In the genomic region with DNA sequence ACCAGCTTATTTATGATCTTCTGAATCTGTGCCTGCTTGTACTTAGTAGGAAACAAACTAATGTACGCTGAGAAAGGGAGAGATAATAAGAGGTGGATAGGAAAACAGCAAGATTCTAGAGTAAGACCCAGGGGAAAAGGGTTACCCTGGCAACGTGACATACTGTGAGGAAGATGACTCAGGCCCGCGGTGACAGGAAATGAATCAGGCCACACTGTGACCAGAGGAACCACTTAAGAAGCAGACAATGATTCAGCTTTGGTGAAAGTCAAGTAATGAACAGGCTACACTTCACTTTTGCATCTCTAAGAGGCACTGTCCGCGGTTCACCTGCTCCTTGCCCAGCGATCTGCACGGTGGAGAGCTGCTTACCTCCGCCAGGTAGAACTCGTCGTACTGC, we compare ENCODE assay signal across 1 cellular context.
A peak's percentile ranks its signal among the peaks of the same experiment; 100 is the strongest.
TF ChIP-seq lines count a peak whose summit lies in the region.

No MANE protein-coding gene starts in this region.

TF ChIP-seq in GM12878, 131 proteins besides CTCF, POLR2A, EP300 and RAD21 (continued from another document and continues in another):
- no peak for TF ChIP-seq SUPT20H (IDR thresholded peaks at IDR 0.05; ENCODE audit: borderline replicate concordance, control insufficient read depth, low read depth, low read length)
- TF ChIP-seq, protein P1, sequence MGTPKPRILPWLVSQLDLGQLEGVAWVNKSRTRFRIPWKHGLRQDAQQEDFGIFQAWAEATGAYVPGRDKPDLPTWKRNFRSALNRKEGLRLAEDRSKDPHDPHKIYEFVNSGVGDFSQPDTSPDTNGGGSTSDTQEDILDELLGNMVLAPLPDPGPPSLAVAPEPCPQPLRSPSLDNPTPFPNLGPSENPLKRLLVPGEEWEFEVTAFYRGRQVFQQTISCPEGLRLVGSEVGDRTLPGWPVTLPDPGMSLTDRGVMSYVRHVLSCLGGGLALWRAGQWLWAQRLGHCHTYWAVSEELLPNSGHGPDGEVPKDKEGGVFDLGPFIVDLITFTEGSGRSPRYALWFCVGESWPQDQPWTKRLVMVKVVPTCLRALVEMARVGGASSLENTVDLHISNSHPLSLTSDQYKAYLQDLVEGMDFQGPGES (IDR thresholded peaks at IDR 0.05): no peak
- TF ChIP-seq, protein P2, sequence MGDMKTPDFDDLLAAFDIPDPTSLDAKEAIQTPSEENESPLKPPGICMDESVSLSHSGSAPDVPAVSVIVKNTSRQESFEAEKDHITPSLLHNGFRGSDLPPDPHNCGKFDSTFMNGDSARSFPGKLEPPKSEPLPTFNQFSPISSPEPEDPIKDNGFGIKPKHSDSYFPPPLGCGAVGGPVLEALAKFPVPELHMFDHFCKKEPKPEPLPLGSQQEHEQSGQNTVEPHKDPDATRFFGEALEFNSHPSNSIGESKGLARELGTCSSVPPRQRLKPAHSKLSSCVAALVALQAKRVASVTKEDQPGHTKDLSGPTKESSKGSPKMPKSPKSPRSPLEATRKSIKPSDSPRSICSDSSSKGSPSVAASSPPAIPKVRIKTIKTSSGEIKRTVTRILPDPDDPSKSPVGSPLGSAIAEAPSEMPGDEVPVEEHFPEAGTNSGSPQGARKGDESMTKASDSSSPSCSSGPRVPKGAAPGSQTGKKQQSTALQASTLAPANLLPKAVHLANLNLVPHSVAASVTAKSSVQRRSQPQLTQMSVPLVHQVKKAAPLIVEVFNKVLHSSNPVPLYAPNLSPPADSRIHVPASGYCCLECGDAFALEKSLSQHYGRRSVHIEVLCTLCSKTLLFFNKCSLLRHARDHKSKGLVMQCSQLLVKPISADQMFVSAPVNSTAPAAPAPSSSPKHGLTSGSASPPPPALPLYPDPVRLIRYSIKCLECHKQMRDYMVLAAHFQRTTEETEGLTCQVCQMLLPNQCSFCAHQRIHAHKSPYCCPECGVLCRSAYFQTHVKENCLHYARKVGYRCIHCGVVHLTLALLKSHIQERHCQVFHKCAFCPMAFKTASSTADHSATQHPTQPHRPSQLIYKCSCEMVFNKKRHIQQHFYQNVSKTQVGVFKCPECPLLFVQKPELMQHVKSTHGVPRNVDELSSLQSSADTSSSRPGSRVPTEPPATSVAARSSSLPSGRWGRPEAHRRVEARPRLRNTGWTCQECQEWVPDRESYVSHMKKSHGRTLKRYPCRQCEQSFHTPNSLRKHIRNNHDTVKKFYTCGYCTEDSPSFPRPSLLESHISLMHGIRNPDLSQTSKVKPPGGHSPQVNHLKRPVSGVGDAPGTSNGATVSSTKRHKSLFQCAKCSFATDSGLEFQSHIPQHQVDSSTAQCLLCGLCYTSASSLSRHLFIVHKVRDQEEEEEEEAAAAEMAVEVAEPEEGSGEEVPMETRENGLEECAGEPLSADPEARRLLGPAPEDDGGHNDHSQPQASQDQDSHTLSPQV (IDR thresholded peaks at IDR 0.05): no peak
- TF ChIP-seq EZH2 (IDR thresholded peaks at IDR 0.05; ENCODE audit: borderline replicate concordance, control insufficient read depth, low read depth, low read length): no peak
- no peak for TF ChIP-seq TBL1XR1 (IDR thresholded peaks at IDR 0.05; ENCODE audit: low read depth, low read length)
- TF ChIP-seq RCOR1 (conservative IDR thresholded peaks at IDR 0.05; ENCODE audit: low read depth, low read length): no peak
- peak; percentile 75 for TF ChIP-seq ZNF24 (IDR thresholded peaks at IDR 0.05)
- TF ChIP-seq POU2F2 (IDR thresholded peaks at IDR 0.05; ENCODE audit: borderline replicate concordance, low read depth, low read length): peak; percentile 57; the same call in 1 of the 3 replicates
- no peak for TF ChIP-seq PML (IDR thresholded peaks at IDR 0.05; ENCODE audit: low read length)
- TF ChIP-seq BCL11A (IDR thresholded peaks at IDR 0.05; ENCODE audit: low read depth, low read length): peak; percentile 64; the same call in 1 of the 2 replicates
- TF ChIP-seq, protein P3, sequence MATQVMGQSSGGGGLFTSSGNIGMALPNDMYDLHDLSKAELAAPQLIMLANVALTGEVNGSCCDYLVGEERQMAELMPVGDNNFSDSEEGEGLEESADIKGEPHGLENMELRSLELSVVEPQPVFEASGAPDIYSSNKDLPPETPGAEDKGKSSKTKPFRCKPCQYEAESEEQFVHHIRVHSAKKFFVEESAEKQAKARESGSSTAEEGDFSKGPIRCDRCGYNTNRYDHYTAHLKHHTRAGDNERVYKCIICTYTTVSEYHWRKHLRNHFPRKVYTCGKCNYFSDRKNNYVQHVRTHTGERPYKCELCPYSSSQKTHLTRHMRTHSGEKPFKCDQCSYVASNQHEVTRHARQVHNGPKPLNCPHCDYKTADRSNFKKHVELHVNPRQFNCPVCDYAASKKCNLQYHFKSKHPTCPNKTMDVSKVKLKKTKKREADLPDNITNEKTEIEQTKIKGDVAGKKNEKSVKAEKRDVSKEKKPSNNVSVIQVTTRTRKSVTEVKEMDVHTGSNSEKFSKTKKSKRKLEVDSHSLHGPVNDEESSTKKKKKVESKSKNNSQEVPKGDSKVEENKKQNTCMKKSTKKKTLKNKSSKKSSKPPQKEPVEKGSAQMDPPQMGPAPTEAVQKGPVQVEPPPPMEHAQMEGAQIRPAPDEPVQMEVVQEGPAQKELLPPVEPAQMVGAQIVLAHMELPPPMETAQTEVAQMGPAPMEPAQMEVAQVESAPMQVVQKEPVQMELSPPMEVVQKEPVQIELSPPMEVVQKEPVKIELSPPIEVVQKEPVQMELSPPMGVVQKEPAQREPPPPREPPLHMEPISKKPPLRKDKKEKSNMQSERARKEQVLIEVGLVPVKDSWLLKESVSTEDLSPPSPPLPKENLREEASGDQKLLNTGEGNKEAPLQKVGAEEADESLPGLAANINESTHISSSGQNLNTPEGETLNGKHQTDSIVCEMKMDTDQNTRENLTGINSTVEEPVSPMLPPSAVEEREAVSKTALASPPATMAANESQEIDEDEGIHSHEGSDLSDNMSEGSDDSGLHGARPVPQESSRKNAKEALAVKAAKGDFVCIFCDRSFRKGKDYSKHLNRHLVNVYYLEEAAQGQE (IDR thresholded peaks at IDR 0.05; ENCODE audit: low read depth, low read length): no peak
- TF ChIP-seq, protein P4, sequence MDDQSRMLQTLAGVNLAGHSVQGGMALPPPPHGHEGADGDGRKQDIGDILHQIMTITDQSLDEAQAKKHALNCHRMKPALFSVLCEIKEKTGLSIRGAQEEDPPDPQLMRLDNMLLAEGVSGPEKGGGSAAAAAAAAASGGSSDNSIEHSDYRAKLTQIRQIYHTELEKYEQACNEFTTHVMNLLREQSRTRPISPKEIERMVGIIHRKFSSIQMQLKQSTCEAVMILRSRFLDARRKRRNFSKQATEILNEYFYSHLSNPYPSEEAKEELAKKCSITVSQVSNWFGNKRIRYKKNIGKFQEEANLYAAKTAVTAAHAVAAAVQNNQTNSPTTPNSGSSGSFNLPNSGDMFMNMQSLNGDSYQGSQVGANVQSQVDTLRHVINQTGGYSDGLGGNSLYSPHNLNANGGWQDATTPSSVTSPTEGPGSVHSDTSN (IDR thresholded peaks at IDR 0.05; ENCODE audit: insufficient replicate concordance, low read depth, low read length): no peak
- TF ChIP-seq BHLHE40 (IDR thresholded peaks at IDR 0.05; ENCODE audit: borderline replicate concordance in 1 of 2, low read depth in 2 of 2, low read length in 1 of 2): peak in 1 of 2 experiments; percentile 46; a peak in 1 of 4 replicates
- no peak for TF ChIP-seq BRCA1 (IDR thresholded peaks at IDR 0.05; ENCODE audit: low read depth, low read length)
- TF ChIP-seq, protein P5, sequence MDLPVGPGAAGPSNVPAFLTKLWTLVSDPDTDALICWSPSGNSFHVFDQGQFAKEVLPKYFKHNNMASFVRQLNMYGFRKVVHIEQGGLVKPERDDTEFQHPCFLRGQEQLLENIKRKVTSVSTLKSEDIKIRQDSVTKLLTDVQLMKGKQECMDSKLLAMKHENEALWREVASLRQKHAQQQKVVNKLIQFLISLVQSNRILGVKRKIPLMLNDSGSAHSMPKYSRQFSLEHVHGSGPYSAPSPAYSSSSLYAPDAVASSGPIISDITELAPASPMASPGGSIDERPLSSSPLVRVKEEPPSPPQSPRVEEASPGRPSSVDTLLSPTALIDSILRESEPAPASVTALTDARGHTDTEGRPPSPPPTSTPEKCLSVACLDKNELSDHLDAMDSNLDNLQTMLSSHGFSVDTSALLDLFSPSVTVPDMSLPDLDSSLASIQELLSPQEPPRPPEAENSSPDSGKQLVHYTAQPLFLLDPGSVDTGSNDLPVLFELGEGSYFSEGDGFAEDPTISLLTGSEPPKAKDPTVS (IDR thresholded peaks at IDR 0.05; ENCODE audit: low read depth, low read length): no peak
- no peak for TF ChIP-seq ESRRA (IDR thresholded peaks at IDR 0.05; ENCODE audit: low read length)
- no peak for TF ChIP-seq HCFC1 (IDR thresholded peaks at IDR 0.05; ENCODE audit: low read length)
- TF ChIP-seq ZBED1 (IDR thresholded peaks at IDR 0.05; ENCODE audit: borderline replicate concordance): no peak
- TF ChIP-seq STAT3 (IDR thresholded peaks at IDR 0.05; ENCODE audit: low read depth, low read length): no peak
- TF ChIP-seq, protein P6, sequence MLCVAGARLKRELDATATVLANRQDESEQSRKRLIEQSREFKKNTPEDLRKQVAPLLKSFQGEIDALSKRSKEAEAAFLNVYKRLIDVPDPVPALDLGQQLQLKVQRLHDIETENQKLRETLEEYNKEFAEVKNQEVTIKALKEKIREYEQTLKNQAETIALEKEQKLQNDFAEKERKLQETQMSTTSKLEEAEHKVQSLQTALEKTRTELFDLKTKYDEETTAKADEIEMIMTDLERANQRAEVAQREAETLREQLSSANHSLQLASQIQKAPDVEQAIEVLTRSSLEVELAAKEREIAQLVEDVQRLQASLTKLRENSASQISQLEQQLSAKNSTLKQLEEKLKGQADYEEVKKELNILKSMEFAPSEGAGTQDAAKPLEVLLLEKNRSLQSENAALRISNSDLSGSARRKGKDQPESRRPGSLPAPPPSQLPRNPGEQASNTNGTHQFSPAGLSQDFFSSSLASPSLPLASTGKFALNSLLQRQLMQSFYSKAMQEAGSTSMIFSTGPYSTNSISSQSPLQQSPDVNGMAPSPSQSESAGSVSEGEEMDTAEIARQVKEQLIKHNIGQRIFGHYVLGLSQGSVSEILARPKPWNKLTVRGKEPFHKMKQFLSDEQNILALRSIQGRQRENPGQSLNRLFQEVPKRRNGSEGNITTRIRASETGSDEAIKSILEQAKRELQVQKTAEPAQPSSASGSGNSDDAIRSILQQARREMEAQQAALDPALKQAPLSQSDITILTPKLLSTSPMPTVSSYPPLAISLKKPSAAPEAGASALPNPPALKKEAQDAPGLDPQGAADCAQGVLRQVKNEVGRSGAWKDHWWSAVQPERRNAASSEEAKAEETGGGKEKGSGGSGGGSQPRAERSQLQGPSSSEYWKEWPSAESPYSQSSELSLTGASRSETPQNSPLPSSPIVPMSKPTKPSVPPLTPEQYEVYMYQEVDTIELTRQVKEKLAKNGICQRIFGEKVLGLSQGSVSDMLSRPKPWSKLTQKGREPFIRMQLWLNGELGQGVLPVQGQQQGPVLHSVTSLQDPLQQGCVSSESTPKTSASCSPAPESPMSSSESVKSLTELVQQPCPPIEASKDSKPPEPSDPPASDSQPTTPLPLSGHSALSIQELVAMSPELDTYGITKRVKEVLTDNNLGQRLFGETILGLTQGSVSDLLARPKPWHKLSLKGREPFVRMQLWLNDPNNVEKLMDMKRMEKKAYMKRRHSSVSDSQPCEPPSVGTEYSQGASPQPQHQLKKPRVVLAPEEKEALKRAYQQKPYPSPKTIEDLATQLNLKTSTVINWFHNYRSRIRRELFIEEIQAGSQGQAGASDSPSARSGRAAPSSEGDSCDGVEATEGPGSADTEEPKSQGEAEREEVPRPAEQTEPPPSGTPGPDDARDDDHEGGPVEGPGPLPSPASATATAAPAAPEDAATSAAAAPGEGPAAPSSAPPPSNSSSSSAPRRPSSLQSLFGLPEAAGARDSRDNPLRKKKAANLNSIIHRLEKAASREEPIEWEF (IDR thresholded peaks at IDR 0.05; ENCODE audit: insufficient replicate concordance, low read depth, low read length): no peak
- no peak for TF ChIP-seq SMARCA5 (IDR thresholded peaks at IDR 0.05)
- TF ChIP-seq, protein P7, sequence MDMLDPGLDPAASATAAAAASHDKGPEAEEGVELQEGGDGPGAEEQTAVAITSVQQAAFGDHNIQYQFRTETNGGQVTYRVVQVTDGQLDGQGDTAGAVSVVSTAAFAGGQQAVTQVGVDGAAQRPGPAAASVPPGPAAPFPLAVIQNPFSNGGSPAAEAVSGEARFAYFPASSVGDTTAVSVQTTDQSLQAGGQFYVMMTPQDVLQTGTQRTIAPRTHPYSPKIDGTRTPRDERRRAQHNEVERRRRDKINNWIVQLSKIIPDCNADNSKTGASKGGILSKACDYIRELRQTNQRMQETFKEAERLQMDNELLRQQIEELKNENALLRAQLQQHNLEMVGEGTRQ (IDR thresholded peaks at IDR 0.05; ENCODE audit: borderline replicate concordance, low read depth, low read length): no peak
- TF ChIP-seq, protein P8, sequence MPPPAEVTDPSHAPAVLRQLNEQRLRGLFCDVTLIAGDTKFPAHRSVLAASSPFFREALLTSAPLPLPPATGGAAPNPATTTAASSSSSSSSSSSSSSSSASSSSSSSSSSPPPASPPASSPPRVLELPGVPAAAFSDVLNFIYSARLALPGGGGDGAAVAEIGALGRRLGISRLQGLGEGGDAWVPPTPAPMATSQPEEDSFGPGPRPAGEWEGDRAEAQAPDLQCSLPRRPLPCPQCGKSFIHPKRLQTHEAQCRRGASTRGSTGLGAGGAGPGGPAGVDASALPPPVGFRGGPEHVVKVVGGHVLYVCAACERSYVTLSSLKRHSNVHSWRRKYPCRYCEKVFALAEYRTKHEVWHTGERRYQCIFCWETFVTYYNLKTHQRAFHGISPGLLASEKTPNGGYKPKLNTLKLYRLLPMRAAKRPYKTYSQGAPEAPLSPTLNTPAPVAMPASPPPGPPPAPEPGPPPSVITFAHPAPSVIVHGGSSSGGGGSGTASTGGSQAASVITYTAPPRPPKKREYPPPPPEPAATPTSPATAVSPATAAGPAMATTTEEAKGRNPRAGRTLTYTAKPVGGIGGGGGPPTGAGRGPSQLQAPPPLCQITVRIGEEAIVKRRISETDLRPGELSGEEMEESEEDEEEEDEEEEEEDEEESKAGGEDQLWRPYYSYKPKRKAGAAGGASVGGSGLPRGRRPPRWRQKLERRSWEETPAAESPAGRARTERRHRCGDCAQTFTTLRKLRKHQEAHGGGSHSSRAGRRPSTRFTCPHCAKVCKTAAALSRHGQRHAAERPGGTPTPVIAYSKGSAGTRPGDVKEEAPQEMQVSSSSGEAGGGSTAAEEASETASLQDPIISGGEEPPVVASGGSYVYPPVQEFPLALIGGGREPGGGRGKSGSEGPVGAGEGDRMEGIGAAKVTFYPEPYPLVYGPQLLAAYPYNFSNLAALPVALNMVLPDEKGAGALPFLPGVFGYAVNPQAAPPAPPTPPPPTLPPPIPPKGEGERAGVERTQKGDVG (CRISPR knock-in tag; IDR thresholded peaks at IDR 0.05): no peak
